In genomic region chr11:128424271-128424709, GRCh38 we compare ENCODE assay signal across 12 cellular contexts.
DNase-seq lines count a peak whose midpoint lies in the region; ATAC-seq and TF ChIP-seq lines count a peak whose summit lies in the region.
"Had no signal": no experiment of that assay in that cellular context is flagged by ENCODE, and none has a peak within 500 bp of the region (broad histone marks: within the 10 kb centered on the region; RNA-seq: fewer than 3 reads in every experiment).

No MANE protein-coding gene starts in this region.

- peak overlapping the region in 1 of 2 donors; percentile 54 for H3K9ac ChIP-seq in duodenal mucosa (ENCODE audit: low read depth in 1 of 2, low read length in 2 of 2)

- H3K4me1 ChIP-seq in duodenal mucosa (ENCODE audit: control insufficient read depth in 1 of 2, insufficient read depth in 2 of 2, low read length in 2 of 2) (peaks cover 20 to 25% of the 10 kb centered on the region in 2 donors), left lung (peaks cover 3 to 6% of the 10 kb centered on the region in 2 donors), gastrocnemius medialis (peaks cover 29 to 30% of the 10 kb centered on the region in 2 donors)

- DNase-seq in GM03348 (ENCODE audit: low spot score), result peak; percentile 36
- DNase-seq in left lung, result peak in 1 of 2 donors; percentile 40
- peak; percentile 31 to 53 for DNase-seq in gastrocnemius medialis
- DNase-seq in AML-193 (lab: John Stamatoyannopoulos, UW), result no peak
- DNase-seq: activated T-cell treated with anti-CD3 and anti-CD28 coated beads, Interleukin-2, amount 50 U/mL, for 24 hours; Kasumi-1; NCI-H774; stimulated activated naive CD8-positive, alpha-beta T cell treated with anti-CD3 and anti-CD28 coated beads, Interleukin-15, Interleukin-2, amounts not matched to agents 100 U/mL and 50 U/mL, for 24 hours had no signal

- in situ Hi-C loops in gastrocnemius medialis (cut with MboI; ENCODE audit: low sequenced_read_pairs in 4 of 4), result no loop called here

- intact Hi-C loops in left lung (cut with DNase I), result no loop called here
- intact Hi-C loops in gastrocnemius medialis (cut with DNase I; ENCODE audit: low total_unique reads), result no loop called here

- H3K4me3 ChIP-seq in duodenal mucosa (ENCODE audit: low read depth in 1 of 2, low read length in 2 of 2) (peak overlapping the region in 1 of 2 donors; percentile 2), left lung (no peak overlapping the region), gastrocnemius medialis (no peak overlapping the region)

- no peaks in the 10 kb centered on the region for H3K9me3 ChIP-seq in duodenal mucosa (ENCODE audit: control insufficient read depth in 1 of 2, low read length in 2 of 2)
- no peaks in the 10 kb centered on the region for H3K9me3 ChIP-seq in left lung
- no peaks in the 10 kb centered on the region for H3K9me3 ChIP-seq in gastrocnemius medialis

- TF ChIP-seq CTCF in left lung (IDR thresholded peaks at IDR 0.05) (no peak), gastrocnemius medialis (IDR thresholded peaks at IDR 0.05 in 4 of 5, conservative IDR thresholded peaks at IDR 0.05 in 1 of 5) (no peak)

- H3K27me3 ChIP-seq in duodenal mucosa (ENCODE audit: control insufficient read depth in 1 of 2, insufficient read depth in 2 of 2, low read length in 2 of 2), result no peaks in the 10 kb centered on the region
- H3K27me3 ChIP-seq in left lung, result no peaks in the 10 kb centered on the region
- no peaks in the 10 kb centered on the region for H3K27me3 ChIP-seq in gastrocnemius medialis

- no peaks in the 10 kb centered on the region for H3K36me3 ChIP-seq in duodenal mucosa (ENCODE audit: control insufficient read depth in 1 of 2, insufficient read depth in 2 of 2, low read length in 2 of 2)
- no peaks in the 10 kb centered on the region for H3K36me3 ChIP-seq in left lung
- no peaks in the 10 kb centered on the region for H3K36me3 ChIP-seq in gastrocnemius medialis

- ATAC-seq in left lung (peak; percentile 71), gastrocnemius medialis (peak; percentile 71 to 84), GM21737 (IDR thresholded peaks at IDR 0.05; ENCODE audit: unreplicated experiment) (no peak), HG03521 (IDR thresholded peaks at IDR 0.05; ENCODE audit: unreplicated experiment) (no peak), GM19395 (IDR thresholded peaks at IDR 0.05; ENCODE audit: unreplicated experiment) (no peak)
- ATAC-seq: stimulated activated naive CD8-positive, alpha-beta T cell treated with anti-CD3 and anti-CD28 coated beads, Interleukin-15, Interleukin-2, amounts not matched to agents 100 U/mL and 50 U/mL, for 24 hours had no signal

- peak overlapping the region; percentile 65 for H3K27ac ChIP-seq in duodenal mucosa (ENCODE audit: low read depth, low read length)
- H3K27ac ChIP-seq in left lung, result peak overlapping the region; percentile 45 to 68
- peak overlapping the region; percentile 47 to 72 (median 55) for H3K27ac ChIP-seq in gastrocnemius medialis

- no peak for TF ChIP-seq POLR2A in gastrocnemius medialis (IDR thresholded peaks at IDR 0.05)

Comparison
In these comparisons a context has a peak if more than half of its experiments do, and no peak if none do; other contexts are left out.
1. DNase-seq: peak in GM03348 (single experiment) and gastrocnemius medialis (2 of 2); none in AML-193 (0 of 2).
2. ATAC-seq: peak in left lung (single experiment) and gastrocnemius medialis (2 of 2); none in GM21737 (single experiment), HG03521 (single experiment) and GM19395 (single experiment).
3. Peak in every context shown above with its lines, with median percentiles within 50 percentile points of each other: H3K27ac ChIP-seq.